In the genomic region with DNA sequence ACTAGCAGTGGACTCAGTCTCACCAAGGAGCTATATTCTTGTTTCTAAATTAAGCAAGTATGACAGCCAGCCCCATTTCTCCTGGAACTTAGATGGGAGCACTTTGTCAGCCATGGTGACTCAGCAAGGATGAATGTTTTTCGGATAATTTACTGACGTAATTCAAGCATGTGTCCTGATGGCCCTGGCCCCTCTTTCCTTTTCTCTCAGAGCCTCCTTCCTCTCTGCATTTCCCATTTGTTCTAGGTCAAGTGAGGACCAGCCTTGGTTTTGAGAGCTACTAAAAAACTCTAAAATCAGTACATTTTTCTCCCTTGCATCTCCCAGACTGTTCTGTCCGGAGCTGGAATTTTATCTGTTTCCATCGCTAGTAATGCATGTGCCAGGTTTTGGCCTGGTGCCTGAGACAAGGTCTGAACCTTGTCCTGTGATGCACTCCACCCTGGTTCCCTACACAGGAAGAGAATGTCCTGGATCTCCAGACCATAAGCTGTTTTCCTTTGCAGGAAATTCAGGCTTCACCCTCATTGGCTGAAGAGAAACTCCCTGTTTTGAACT, we compare ENCODE assay signal across 11 cellular contexts.
DNase-seq lines count a peak whose midpoint lies in the region; ATAC-seq lines count a peak whose summit lies in the region.
"Had no signal": no experiment of that assay in that cellular context is flagged by ENCODE, and none has a peak within 500 bp of the region (broad histone marks: within the 10 kb centered on the region; RNA-seq: fewer than 3 reads in every experiment).

No MANE protein-coding gene starts in this region.

- H3K27ac ChIP-seq in right cardiac atrium (ENCODE audit: low read length) (peak overlapping the region; percentile 98), skin epidermis (peak overlapping the region in 11 of 21 experiments; percentile 2 to 84 (median 46)), substantia nigra (ENCODE audit: low read depth, low read length, poor library complexity, severe bottlenecking) (no peak overlapping the region)
- H3K27ac ChIP-seq: cardiac muscle cell had no signal

- DNase-seq in GM04503 (ENCODE audit: low read depth) (peak; percentile 60), astrocyte of the hippocampus (ENCODE audit: low read depth, low spot score) (peak; percentile 80), right cardiac atrium (peak; percentile 60 to 73 (median 62)), substantia nigra (lab: John Stamatoyannopoulos, UW) (no peak), G401 (ENCODE audit: low spot score) (no peak), NCI-H345 (lab: John Stamatoyannopoulos, UW) (no peak)
- DNase-seq: midbrain had no signal

- ATAC-seq in right cardiac atrium (peak; percentile 83 to 92), GM21786 (IDR thresholded peaks at IDR 0.05; ENCODE audit: unreplicated experiment) (no peak)
- ATAC-seq: GM23338 had no signal

- intact Hi-C loops in right cardiac atrium (cut with DNase I), result no loop called here

- H3K4me1 ChIP-seq in right cardiac atrium (ENCODE audit: control insufficient read depth, insufficient read depth, low read length), result peaks cover 10% of the 10 kb centered on the region

- 11% methylated on average over 4 of the region's 4 CpGs for WGBS in right cardiac atrium

- H3K4me3 ChIP-seq in right cardiac atrium (ENCODE audit: low read length) (no peak overlapping the region), skin epidermis (no peak overlapping the region)
- H3K4me3 ChIP-seq: cardiac muscle cell, GM23338 had no signal

- H3K27me3 ChIP-seq in right cardiac atrium (ENCODE audit: control insufficient read depth, insufficient read depth), result no peaks in the 10 kb centered on the region

- in situ Hi-C loops in G401 (cut with HindIII; ENCODE audit: low sequenced_read_pairs), result no loop called here

- no peaks in the 10 kb centered on the region for H3K9me3 ChIP-seq in right cardiac atrium (ENCODE audit: control insufficient read depth, low read length)

Comparison
In these comparisons a context has a peak if more than half of its experiments do, and no peak if none do; other contexts are left out.
1. DNase-seq: peak in GM04503 (single experiment), astrocyte of the hippocampus (single experiment) and right cardiac atrium (3 of 3); none in substantia nigra (0 of 49), G401 (single experiment) and NCI-H345 (single experiment).